In genomic region chr13:43516401-43516826, GRCh38 we compare ENCODE assay signal across 13 cellular contexts.
DNase-seq lines count a peak whose midpoint lies in the region; ATAC-seq and TF ChIP-seq lines count a peak whose summit lies in the region.
"Had no signal": no experiment of that assay in that cellular context is flagged by ENCODE, and none has a peak within 500 bp of the region (broad histone marks: within the 10 kb centered on the region; RNA-seq: fewer than 3 reads in every experiment).

No MANE protein-coding gene starts in this region.

- H2BK12ac ChIP-seq in neuronal stem cell (ENCODE audit: low read length): no peak overlapping the region

- no peak overlapping the region for H3K4me2 ChIP-seq in neuronal stem cell (ENCODE audit: insufficient read depth, low read length, poor library complexity, severe bottlenecking)

- H4K91ac ChIP-seq in neuronal stem cell (ENCODE audit: low read depth, low read length, poor library complexity): no peak overlapping the region

- ATAC-seq in GM21381 (IDR thresholded peaks at IDR 0.05; ENCODE audit: unreplicated experiment): no peak

- no peak overlapping the region for H3K27ac ChIP-seq in neuronal stem cell (replicated peaks; ENCODE audit: low read length)
- H3K27ac ChIP-seq: C4-2B had no signal

- H2AFZ ChIP-seq in neuronal stem cell (ENCODE audit: low read length): peak overlapping the region; percentile 42

- H3K4me1 ChIP-seq in neuronal stem cell (ENCODE audit: control insufficient read depth in 2 of 2, insufficient read depth in 1 of 2, low read depth in 1 of 2, low read length in 2 of 2): peaks cover 2% of the 10 kb centered on the region in 2 donors

- DNase-seq in AG20443 (ENCODE audit: low spot score) (peak; percentile 64), NCI-H446 (lab: John Stamatoyannopoulos, UW) (peak; percentile 30 to 89), fibroblast of pulmonary artery (ENCODE audit: low read depth) (peak; percentile 76), neuronal stem cell (ENCODE audit: low spot score) (no peak), OCI-M2 (lab: John Stamatoyannopoulos, UW; ENCODE audit: unreplicated experiment) (no peak), T-helper 1 cell (no peak), GM10266 (ENCODE audit: extremely low spot score) (no peak)
- DNase-seq: activated CD4-positive, alpha-beta T cell treated with anti-CD3 and anti-CD28 coated beads, Interleukin-2, amount 10 ng/mL, durations not matched to agents 24 days and 14 days; activated naive CD4-positive, alpha-beta T cell treated with anti-CD3 and anti-CD28 coated beads for 36 hours; NCI-H187 treated with DMSO at 0.1 percent for 48 hours; SHP77 had no signal

- no peak overlapping the region for H2BK5ac ChIP-seq in neuronal stem cell (ENCODE audit: low read length)

- H3K79me1 ChIP-seq in neuronal stem cell (ENCODE audit: low read depth, low read length): no peaks in the 10 kb centered on the region

- no peaks in the 10 kb centered on the region for H3K27me3 ChIP-seq in neuronal stem cell (ENCODE audit: control insufficient read depth in 3 of 3, insufficient read depth in 3 of 3, low read depth in 1 of 3, low read length in 3 of 3)

- no peak overlapping the region for H3K18ac ChIP-seq in neuronal stem cell (ENCODE audit: low read length)

- H3K4me3 ChIP-seq in fibroblast of pulmonary artery (replicated peaks; ENCODE audit: low read depth, low read length): no peak overlapping the region
- no peak overlapping the region for H3K4me3 ChIP-seq in neuronal stem cell (ENCODE audit: low read length in 2 of 2)

- H3K14ac ChIP-seq in neuronal stem cell (ENCODE audit: low read length): no peak overlapping the region

- no peak overlapping the region for H3K4ac ChIP-seq in neuronal stem cell (ENCODE audit: low read length)

- H4K8ac ChIP-seq in neuronal stem cell (ENCODE audit: low read depth, low read length): no peak overlapping the region

- no peak overlapping the region for H2AK5ac ChIP-seq in neuronal stem cell (ENCODE audit: low read depth, low read length)

- no CpG with 5 or more reads among the region's 2 CpGs for WGBS in neuronal stem cell (ENCODE audit: extremely low coverage in 2 of 2, insufficient read length in 2 of 2, insufficient replicate concordance in 1 of 2), 2 donors

- H2BK15ac ChIP-seq in neuronal stem cell (ENCODE audit: low read length): no peak overlapping the region

- TF ChIP-seq CTCF in fibroblast of pulmonary artery (IDR thresholded peaks at IDR 0.05; ENCODE audit: low read length, missing control alignments) (no peak), GM10266 (IDR thresholded peaks at IDR 0.05; ENCODE audit: control insufficient read depth, insufficient read depth, low read depth, missing control alignments) (no peak)

- no peaks in the 10 kb centered on the region for H3K9me3 ChIP-seq in neuronal stem cell (replicated peaks in 1 of 2; ENCODE audit: control insufficient read depth in 2 of 2, insufficient read depth in 1 of 2, low read depth in 1 of 2, low read length in 2 of 2)

- no peak overlapping the region for H3K23ac ChIP-seq in neuronal stem cell (ENCODE audit: low read depth, low read length, poor library complexity)

- no peak overlapping the region for H2BK120ac ChIP-seq in neuronal stem cell (ENCODE audit: low read depth, low read length)

- no peak overlapping the region for H3K9ac ChIP-seq in neuronal stem cell (ENCODE audit: low read depth, low read length, poor library complexity)

- H3K36me3 ChIP-seq in neuronal stem cell (replicated peaks in 1 of 2; ENCODE audit: control insufficient read depth in 2 of 2, insufficient read depth in 2 of 2, low read length in 2 of 2): no peaks in the 10 kb centered on the region

Comparison
In these comparisons a context has a peak if more than half of its experiments do, and no peak if none do; other contexts are left out.
1. DNase-seq: peak in AG20443 (single experiment), NCI-H446 (2 of 2) and fibroblast of pulmonary artery (single experiment); none in neuronal stem cell (single experiment), OCI-M2 (single experiment), T-helper 1 cell (0 of 5) and GM10266 (single experiment).